Comparison of ENCODE assay signal across 8 cellular contexts in genomic region chr7:149027055-149027454, GRCh38. TPM values are rescaled to one million over a fixed set of nuclear protein-coding genes. Genes with fewer than 3 reads are reported as not detected.
DNase-seq lines count a peak whose midpoint lies in the region; ATAC-seq, FAIRE-seq and TF ChIP-seq lines count a peak whose summit lies in the region.
"Had no signal": no experiment of that assay in that cellular context is flagged by ENCODE, and none has a peak within 500 bp of the region (broad histone marks: within the 10 kb centered on the region; RNA-seq: fewer than 3 reads in every experiment).

No MANE protein-coding gene starts in this region.

- no peak for DNase-seq in RWPE2 (ENCODE audit: low spot score)
- DNase-seq in fibroblast of pulmonary artery (ENCODE audit: low read depth): no peak
- no peak for DNase-seq in NCI-H1436 (lab: John Stamatoyannopoulos, UW)
- no peak for DNase-seq in frontal cortex (ENCODE audit: low spot score in 2 of 2)
- DNase-seq in NCI-H446 treated with DMSO at 0.1 percent for 48 hours (lab: John Stamatoyannopoulos, UW): no peak

- FAIRE-seq in frontal cortex (lab: Jason Lieb, UNC): no peak
- FAIRE-seq: colon had no signal

- H3K4me3 ChIP-seq in RWPE2 (ENCODE audit: severe bottlenecking) (peak overlapping the region; percentile 87), fibroblast of pulmonary artery (replicated peaks; ENCODE audit: low read depth, low read length) (peak overlapping the region; percentile 85), skeletal muscle satellite cell (ENCODE audit: low read length) (peak overlapping the region; percentile 88)

- peak overlapping the region; percentile 66 for H3K27ac ChIP-seq in RWPE2 (ENCODE audit: poor library complexity, severe bottlenecking)

- TF ChIP-seq CTCF in RWPE2 (IDR thresholded peaks at IDR 0.05; ENCODE audit: poor library complexity, severe bottlenecking) (no peak), fibroblast of pulmonary artery (IDR thresholded peaks at IDR 0.05; ENCODE audit: low read length, missing control alignments) (no peak)

- TF ChIP-seq POLR2A in GM19099 (IDR thresholded peaks at IDR 0.05; ENCODE audit: extremely low read depth, insufficient read length, low read depth): peak; percentile 36

- peak overlapping the region; percentile 87 for H3K4me2 ChIP-seq in skeletal muscle satellite cell (ENCODE audit: low read length)

- no peak for ATAC-seq in RWPE2 (ENCODE audit: low read depth)

- H3K9me3 ChIP-seq in RWPE2 (ENCODE audit: severe bottlenecking) (no peaks in the 10 kb centered on the region), skeletal muscle satellite cell (replicated peaks; ENCODE audit: low read length) (no peaks in the 10 kb centered on the region)

- H3K36me3 ChIP-seq in RWPE2 (ENCODE audit: low read depth) (peaks cover 47% of the 10 kb centered on the region), skeletal muscle satellite cell (ENCODE audit: insufficient read depth, low read length) (no peaks in the 10 kb centered on the region)

- H3K27me3 ChIP-seq in RWPE2 (ENCODE audit: insufficient read depth, poor library complexity, severe bottlenecking) (no peaks in the 10 kb centered on the region), skeletal muscle satellite cell (ENCODE audit: control insufficient read depth, insufficient read depth, low read length) (no peaks in the 10 kb centered on the region)

- H3K4me1 ChIP-seq in RWPE2 (ENCODE audit: insufficient read depth, poor library complexity, severe bottlenecking) (peaks cover 12% of the 10 kb centered on the region), skeletal muscle satellite cell (ENCODE audit: control insufficient read depth, insufficient read depth, low read length) (peaks cover 16% of the 10 kb centered on the region)

- H3K9ac ChIP-seq in skeletal muscle satellite cell (ENCODE audit: low read depth, low read length): peak overlapping the region; percentile 93

RNA-seq across cellular contexts. Expression of gene PDIA4, which starts 1.2 kb away (rescaled TPM):
- total RNA-seq in skeletal muscle satellite cell (2012; rRNA removed): 282 and 314 TPM in 2 replicates
- total RNA-seq in frontal cortex: 68.9 TPM
